ENCODE assay signal across 8 cellular contexts in genomic region chr1:65174585-65174984, GRCh38. TPM values are rescaled to one million over a fixed set of nuclear protein-coding genes. Genes with fewer than 3 reads are reported as not detected.
DNase-seq lines count a peak whose midpoint lies in the region; ATAC-seq and TF ChIP-seq lines count a peak whose summit lies in the region.

No MANE protein-coding gene starts in this region.

- no peaks in the 10 kb centered on the region for H3K36me3 Mint-ChIP-seq in T-helper 17 cell (ENCODE audit: low read depth)

- H3K36me3 ChIP-seq in hepatocyte (replicated peaks; ENCODE audit: insufficient read depth, low read depth): no peaks in the 10 kb centered on the region

- no peaks in the 10 kb centered on the region for H3K4me1 Mint-ChIP-seq in T-helper 17 cell

- no peak overlapping the region for H3K27ac ChIP-seq in hepatocyte

- DNase-seq in Daoy (ENCODE audit: low read depth) (peak; percentile 96), HS-5 (ENCODE audit: low read depth) (peak; percentile 93), astrocyte of the spinal cord (ENCODE audit: low read depth, low spot score) (peak; percentile 97), midbrain (lab: John Stamatoyannopoulos, UW) (peak; percentile 26), T-helper 17 cell (no peak), hepatocyte (ENCODE audit: low spot score) (no peak), inferior parietal cortex (ENCODE audit: extremely low spot score) (no peak)

- H3K4me2 ChIP-seq in hepatocyte: no peak overlapping the region

- no peaks in the 10 kb centered on the region for H4K20me1 ChIP-seq in hepatocyte (ENCODE audit: insufficient read depth, poor library complexity, severe bottlenecking)

- no peak overlapping the region for H3K27ac Mint-ChIP-seq in T-helper 17 cell

- no peak overlapping the region for H2AFZ ChIP-seq in hepatocyte

- TF ChIP-seq CTCF in astrocyte of the spinal cord (IDR thresholded peaks at IDR 0.05; ENCODE audit: low read depth, low read length) (no peak), hepatocyte (IDR thresholded peaks at IDR 0.05; ENCODE audit: poor library complexity) (no peak)

- peak; percentile 73 for ATAC-seq in GM21619 (IDR thresholded peaks at IDR 0.05; ENCODE audit: unreplicated experiment)
- ATAC-seq in T-helper 17 cell: no peak

- H3K27me3 Mint-ChIP-seq in T-helper 17 cell: peaks cover 46% of the 10 kb centered on the region

- WGBS in hepatocyte (ENCODE audit: low lambda C conversion rate, missing lambda C conversion rate): 72% methylated on average over 3 of the region's 3 CpGs

- no peaks in the 10 kb centered on the region for H3K27me3 ChIP-seq in hepatocyte

- in situ Hi-C loops in astrocyte of the spinal cord (cut with HindIII; ENCODE audit: low sequenced_read_pairs): no loop called here

- H3K9me2 ChIP-seq in hepatocyte (replicated peaks; ENCODE audit: insufficient read depth): no peaks in the 10 kb centered on the region

- H3K9me3 ChIP-seq in T-helper 17 cell (ENCODE audit: control insufficient read depth, low read length, poor library complexity, severe bottlenecking): no peaks in the 10 kb centered on the region
- H3K9me3 ChIP-seq in hepatocyte (ENCODE audit: low read depth): no peaks in the 10 kb centered on the region

- peaks cover 28% of the 10 kb centered on the region for H3K4me1 ChIP-seq in hepatocyte (ENCODE audit: insufficient read depth)

- no peak overlapping the region for H3K4me3 Mint-ChIP-seq in T-helper 17 cell

- H3K79me2 ChIP-seq in hepatocyte: peaks cover 76% of the 10 kb centered on the region

- no peak overlapping the region for H3K4me3 ChIP-seq in astrocyte of the spinal cord (ENCODE audit: low read depth, low read length)
- H3K4me3 ChIP-seq in hepatocyte: no peak overlapping the region

RNA-seq across cellular contexts. Expression of gene AK4, which starts 26.6 kb away (rescaled TPM):
- total RNA-seq in Daoy (2014; rRNA removed; shearing (Covaris generic)): 7.1 and 12.1 TPM in 2 replicates
- total RNA-seq in T-helper 17 cell (under 1 TPM; 0.05 to 0.07 TPM), hepatocyte (76.1 and 82.7 TPM in 2 replicates)
- polyA plus RNA-seq in hepatocyte: 50.5 and 61.5 TPM in 2 replicates

Comparison
In these comparisons a context has a peak if more than half of its experiments do, and no peak if none do; other contexts are left out.
1. DNase-seq: peak in Daoy (single experiment), HS-5 (single experiment), astrocyte of the spinal cord (single experiment) and midbrain (single experiment); none in T-helper 17 cell (0 of 3), hepatocyte (single experiment) and inferior parietal cortex (single experiment).